Comparison of ENCODE assay signal across 2 cellular contexts in genomic region chr11:17397311-17398002, GRCh38.
TF ChIP-seq lines count a peak whose summit lies in the region.

No MANE protein-coding gene starts in this region.

TF ChIP-seq in SK-N-SH, 30 proteins besides CTCF, POLR2A, EP300 and RAD21:
- no peak for TF ChIP-seq EZH2phosphoT487 (IDR thresholded peaks at IDR 0.05; ENCODE audit: borderline replicate concordance, low read depth)
- TF ChIP-seq GABPA (IDR thresholded peaks at IDR 0.05; ENCODE audit: low read depth): no peak
- no peak for TF ChIP-seq MEF2A (IDR thresholded peaks at IDR 0.05; ENCODE audit: borderline replicate concordance, low read depth)
- TF ChIP-seq CHD2 (IDR thresholded peaks at IDR 0.05; ENCODE audit: low read length, partially characterized antibody): no peak
- no peak for TF ChIP-seq MXI1 (IDR thresholded peaks at IDR 0.05; ENCODE audit: low read depth, low read length)
- TF ChIP-seq, protein P1, sequence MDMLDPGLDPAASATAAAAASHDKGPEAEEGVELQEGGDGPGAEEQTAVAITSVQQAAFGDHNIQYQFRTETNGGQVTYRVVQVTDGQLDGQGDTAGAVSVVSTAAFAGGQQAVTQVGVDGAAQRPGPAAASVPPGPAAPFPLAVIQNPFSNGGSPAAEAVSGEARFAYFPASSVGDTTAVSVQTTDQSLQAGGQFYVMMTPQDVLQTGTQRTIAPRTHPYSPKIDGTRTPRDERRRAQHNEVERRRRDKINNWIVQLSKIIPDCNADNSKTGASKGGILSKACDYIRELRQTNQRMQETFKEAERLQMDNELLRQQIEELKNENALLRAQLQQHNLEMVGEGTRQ (IDR thresholded peaks at IDR 0.05; ENCODE audit: borderline replicate concordance, low read depth, low read length): no peak
- TF ChIP-seq ELF1 (IDR thresholded peaks at IDR 0.05): no peak
- TF ChIP-seq, protein P2, sequence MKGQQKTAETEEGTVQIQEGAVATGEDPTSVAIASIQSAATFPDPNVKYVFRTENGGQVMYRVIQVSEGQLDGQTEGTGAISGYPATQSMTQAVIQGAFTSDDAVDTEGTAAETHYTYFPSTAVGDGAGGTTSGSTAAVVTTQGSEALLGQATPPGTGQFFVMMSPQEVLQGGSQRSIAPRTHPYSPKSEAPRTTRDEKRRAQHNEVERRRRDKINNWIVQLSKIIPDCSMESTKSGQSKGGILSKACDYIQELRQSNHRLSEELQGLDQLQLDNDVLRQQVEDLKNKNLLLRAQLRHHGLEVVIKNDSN (IDR thresholded peaks at IDR 0.05; ENCODE audit: borderline replicate concordance, low read depth): no peak
- TF ChIP-seq POLR2AphosphoS5 (IDR thresholded peaks at IDR 0.05; ENCODE audit: low read depth, low read length): no peak
- no peak for TF ChIP-seq MAX (IDR thresholded peaks at IDR 0.05; ENCODE audit: low read depth)
- no peak for TF ChIP-seq ZBTB33 (IDR thresholded peaks at IDR 0.05; ENCODE audit: borderline replicate concordance, low read depth)
- TF ChIP-seq TAF1 (IDR thresholded peaks at IDR 0.05; ENCODE audit: borderline replicate concordance, low read depth, low read length): no peak
- no peak for TF ChIP-seq SIN3A (IDR thresholded peaks at IDR 0.05; ENCODE audit: borderline replicate concordance, low read depth, low read length)
TF ChIP-seq in SK-N-SH: peak in this region for 0.

TF ChIP-seq in SK-N-SH treated with all-trans-retinoic acid at 6 μM for 48 hours, 23 proteins besides CTCF, POLR2A, EP300 and RAD21:
- no peak for TF ChIP-seq OSR1 (CRISPR knock-in tag; IDR thresholded peaks at IDR 0.05)
- TF ChIP-seq BACH2 (CRISPR knock-in tag; IDR thresholded peaks at IDR 0.05; ENCODE audit: borderline replicate concordance): no peak
- no peak for TF ChIP-seq ZNF565 (CRISPR knock-in tag; conservative IDR thresholded peaks at IDR 0.05; ENCODE audit: low read depth)
- TF ChIP-seq PPARA (CRISPR knock-in tag; IDR thresholded peaks at IDR 0.05; ENCODE audit: borderline replicate concordance): no peak
- TF ChIP-seq POU6F1 (CRISPR knock-in tag; IDR thresholded peaks at IDR 0.05; ENCODE audit: borderline replicate concordance, low read depth): no peak
- TF ChIP-seq ZFP30 (CRISPR knock-in tag; IDR thresholded peaks at IDR 0.05): no peak
- TF ChIP-seq ESRRG (CRISPR knock-in tag; IDR thresholded peaks at IDR 0.05): no peak
- TF ChIP-seq CSDC2 (CRISPR knock-in tag; IDR thresholded peaks at IDR 0.05): no peak
- TF ChIP-seq, protein P3, sequence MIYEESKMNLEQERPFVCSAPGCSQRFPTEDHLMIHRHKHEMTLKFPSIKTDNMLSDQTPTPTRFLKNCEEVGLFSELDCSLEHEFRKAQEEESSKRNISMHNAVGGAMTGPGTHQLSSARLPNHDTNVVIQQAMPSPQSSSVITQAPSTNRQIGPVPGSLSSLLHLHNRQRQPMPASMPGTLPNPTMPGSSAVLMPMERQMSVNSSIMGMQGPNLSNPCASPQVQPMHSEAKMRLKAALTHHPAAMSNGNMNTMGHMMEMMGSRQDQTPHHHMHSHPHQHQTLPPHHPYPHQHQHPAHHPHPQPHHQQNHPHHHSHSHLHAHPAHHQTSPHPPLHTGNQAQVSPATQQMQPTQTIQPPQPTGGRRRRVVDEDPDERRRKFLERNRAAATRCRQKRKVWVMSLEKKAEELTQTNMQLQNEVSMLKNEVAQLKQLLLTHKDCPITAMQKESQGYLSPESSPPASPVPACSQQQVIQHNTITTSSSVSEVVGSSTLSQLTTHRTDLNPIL (CRISPR knock-in tag; IDR thresholded peaks at IDR 0.05; ENCODE audit: low read depth): no peak
- no peak for TF ChIP-seq ZNF8 (CRISPR knock-in tag; IDR thresholded peaks at IDR 0.05)
- no peak for TF ChIP-seq ZNF70 (CRISPR knock-in tag; IDR thresholded peaks at IDR 0.05)
- no peak for TF ChIP-seq ARNTL (CRISPR knock-in tag; IDR thresholded peaks at IDR 0.05; ENCODE audit: borderline replicate concordance, low read depth)
- no peak for TF ChIP-seq SNAI2 (CRISPR knock-in tag; IDR thresholded peaks at IDR 0.05)
- TF ChIP-seq TOX (CRISPR knock-in tag; IDR thresholded peaks at IDR 0.05; ENCODE audit: borderline replicate concordance): no peak
TF ChIP-seq in SK-N-SH treated with all-trans-retinoic acid at 6 μM for 48 hours: peak in this region for 0.
